In the genomic region with DNA sequence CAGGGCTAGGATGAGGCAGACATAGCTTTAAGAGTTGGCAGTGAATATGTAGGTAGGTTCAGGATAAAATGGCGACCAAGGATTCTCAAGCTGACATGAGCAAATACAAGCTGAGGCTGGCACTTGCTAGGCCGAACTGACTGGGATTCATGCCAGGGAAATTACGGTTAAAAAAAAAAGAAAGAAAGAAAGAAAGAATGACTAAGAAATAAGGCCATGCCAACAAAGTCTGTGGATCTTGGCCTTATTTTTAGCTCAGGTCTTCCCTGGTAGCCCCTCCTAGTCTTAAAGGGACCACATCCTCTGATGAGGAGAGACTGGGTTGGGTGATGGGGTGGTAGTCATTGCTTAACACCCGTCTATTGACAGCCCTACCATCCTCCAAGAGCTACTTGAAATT, we compare ENCODE assay signal across 20 cellular contexts.
DNase-seq lines count a peak whose midpoint lies in the region; ATAC-seq, FAIRE-seq and TF ChIP-seq lines count a peak whose summit lies in the region.
"Had no signal": no experiment of that assay in that cellular context is flagged by ENCODE, and none has a peak within 500 bp of the region (broad histone marks: within the 10 kb centered on the region; RNA-seq: fewer than 3 reads in every experiment).

No MANE protein-coding gene starts in this region.

- H3K27me3 ChIP-seq in A673 (replicated peaks; ENCODE audit: insufficient read depth, low read depth, low read length, poor library complexity) = no peaks in the 10 kb centered on the region
- no peaks in the 10 kb centered on the region for H3K27me3 ChIP-seq in upper lobe of right lung
- H3K27me3 ChIP-seq: transverse colon had no signal

- H3K4me1 ChIP-seq in A673 (ENCODE audit: insufficient read depth, low read length, poor library complexity, severe bottlenecking) (no peaks in the 10 kb centered on the region), upper lobe of right lung (no peaks in the 10 kb centered on the region)
- H3K4me1 ChIP-seq: transverse colon had no signal

- CTCF ChIA-PET in A673 (lab: Charles Lee) = no interaction called here
- CTCF ChIA-PET in activated CD4-positive, alpha-beta memory T cell treated with anti-CD3 and anti-CD28 coated beads, Interleukin-2, amount 10 ng/mL, durations not matched to agents 7 days and 5 days (lab: Charles Lee) = no interaction called here

- H3K9me3 ChIP-seq in A673 (ENCODE audit: low read depth, low read length, poor library complexity, severe bottlenecking) = no peaks in the 10 kb centered on the region
- no peaks in the 10 kb centered on the region for H3K9me3 ChIP-seq in upper lobe of right lung
- H3K9me3 ChIP-seq: transverse colon had no signal

- BruUV-seq in A673 (replicated peaks; lab: Mats Ljungman, UMichigan) = no TSS peak

- TF ChIP-seq CTCF in A673 (conservative IDR thresholded peaks at IDR 0.05; ENCODE audit: low read depth, low read length) (no peak), epithelial cell of esophagus (IDR thresholded peaks at IDR 0.05; ENCODE audit: insufficient read depth, low read depth, low read length, missing control alignments) (no peak), upper lobe of right lung (IDR thresholded peaks at IDR 0.05) (no peak), progenitor cell of endocrine pancreas (IDR thresholded peaks at IDR 0.05; ENCODE audit: unreplicated experiment) (no peak)

- intact Hi-C loops in A673 (cut with micrococcal nuclease; ENCODE audit: unreplicated experiment) = no loop called here
- intact Hi-C loops in upper lobe of right lung (cut with DNase I) = no loop called here

- no peak for ATAC-seq in upper lobe of right lung
- ATAC-seq: GM12878 had no signal

- H3K9me3 Mint-ChIP-seq in activated CD4-positive, alpha-beta memory T cell treated with anti-CD3 and anti-CD28 coated beads, Interleukin-2, amount 10 ng/mL, durations not matched to agents 7 days and 5 days = no peaks in the 10 kb centered on the region
- peaks cover 30% of the 10 kb centered on the region for H3K9me3 Mint-ChIP-seq in progenitor cell of endocrine pancreas (ENCODE audit: low read depth)
- H3K9me3 Mint-ChIP-seq: activated T-helper 2 cell treated with anti-CD3 and anti-CD28 coated beads, Interferon-gamma antibody, Interleukin-2, Interleukin-4, amounts not matched to agents 10 μg/mL and 5 μg/mL and 100 μg/mL, durations not matched to agents 14 hours and 24 hours and 36 hours; dendritic cell treated with granulocyte-macrophage colony-stimulating factor and Interleukin-4, amounts not matched to agents 40 ng/mL and 50 ng/mL, for 4 days had no signal

- H3K36me3 Mint-ChIP-seq in activated CD4-positive, alpha-beta memory T cell treated with anti-CD3 and anti-CD28 coated beads, Interleukin-2, amount 10 ng/mL, durations not matched to agents 7 days and 5 days (ENCODE audit: low read depth) = no peaks in the 10 kb centered on the region
- no peaks in the 10 kb centered on the region for H3K36me3 Mint-ChIP-seq in progenitor cell of endocrine pancreas (ENCODE audit: insufficient read depth)
- H3K36me3 Mint-ChIP-seq: immature natural killer cell had no signal

- peak; percentile 85 for FAIRE-seq in RCC 7860 (lab: Jason Lieb, UNC)
- FAIRE-seq: GM12878 had no signal

- no peak overlapping the region for H3K4me3 Mint-ChIP-seq in activated CD4-positive, alpha-beta memory T cell treated with anti-CD3 and anti-CD28 coated beads, Interleukin-2, amount 10 ng/mL, durations not matched to agents 7 days and 5 days
- H3K4me3 Mint-ChIP-seq in progenitor cell of endocrine pancreas (ENCODE audit: low read depth) = no peak overlapping the region
- H3K4me3 Mint-ChIP-seq: dendritic cell treated with granulocyte-macrophage colony-stimulating factor and Interleukin-4, amounts not matched to agents 40 ng/mL and 50 ng/mL, for 4 days; immature natural killer cell had no signal

- H3K4me3 ChIP-seq in A673 (ENCODE audit: low read depth, low read length, poor library complexity, severe bottlenecking) (no peak overlapping the region), epithelial cell of esophagus (ENCODE audit: low read length) (no peak overlapping the region), upper lobe of right lung (no peak overlapping the region)
- H3K4me3 ChIP-seq: GM12878, transverse colon had no signal

- H3K27ac ChIP-seq in A673 (ENCODE audit: low read depth, low read length, poor library complexity, severe bottlenecking) = no peak overlapping the region
- H3K27ac ChIP-seq in upper lobe of right lung = no peak overlapping the region
- H3K27ac ChIP-seq: transverse colon, WERI-Rb-1 had no signal

- H3K4me1 Mint-ChIP-seq in activated CD4-positive, alpha-beta memory T cell treated with anti-CD3 and anti-CD28 coated beads, Interleukin-2, amount 10 ng/mL, durations not matched to agents 7 days and 5 days = no peaks in the 10 kb centered on the region
- H3K4me1 Mint-ChIP-seq in progenitor cell of endocrine pancreas (ENCODE audit: low read depth) = peaks cover 5% of the 10 kb centered on the region
- H3K4me1 Mint-ChIP-seq: immature natural killer cell had no signal

- H3K36me3 ChIP-seq in A673 (ENCODE audit: insufficient read depth, low read length, poor library complexity, severe bottlenecking) (no peaks in the 10 kb centered on the region), upper lobe of right lung (no peaks in the 10 kb centered on the region)
- H3K36me3 ChIP-seq: transverse colon, WERI-Rb-1 had no signal

- POLR2A ChIA-PET in A673 (lab: Charles Lee; ENCODE audit: low non-redundant PET) = interaction anchor here (0.6 kb wide), 1 partner anchor 1273 kb away, joined by 3 read pairs; no protein-coding TSS in a partner anchor
- POLR2A ChIA-PET in activated CD4-positive, alpha-beta memory T cell treated with anti-CD3 and anti-CD28 coated beads, Interleukin-2, amount 10 ng/mL, durations not matched to agents 7 days and 5 days (lab: Charles Lee) = no interaction called here

- DNase-seq in A673 (ENCODE audit: low spot score) = peak; percentile 59
- DNase-seq in RCC 7860 (ENCODE audit: low spot score) = peak; percentile 15
- peak; percentile 63 for DNase-seq in epithelial cell of esophagus (ENCODE audit: low read depth)
- peak; percentile 33 for DNase-seq in kidney glomerular epithelial cell (lab: John Stamatoyannopoulos, UW)
- DNase-seq in upper lobe of right lung = no peak
- no peak for DNase-seq in activated CD4-positive, alpha-beta memory T cell treated with anti-CD3 and anti-CD28 coated beads, Interleukin-2, amount 10 ng/mL, durations not matched to agents 7 days and 5 days
- no peak for DNase-seq in dedifferentiated amniotic fluid mesenchymal stem cell (ENCODE audit: extremely low spot score)
- no peak for DNase-seq in progenitor cell of endocrine pancreas (ENCODE audit: low spot score, unreplicated experiment)
- DNase-seq: amygdala, HCEC 1CT, immature natural killer cell, MM.1S, NCI-H2081, NCI-H748 treated with DMSO at 0.1 percent for 48 hours, RPMI8226, transverse colon, WERI-Rb-1 had no signal

- no peak overlapping the region for H3K27ac Mint-ChIP-seq in activated CD4-positive, alpha-beta memory T cell treated with anti-CD3 and anti-CD28 coated beads, Interleukin-2, amount 10 ng/mL, durations not matched to agents 7 days and 5 days
- H3K27ac Mint-ChIP-seq in progenitor cell of endocrine pancreas = no peak overlapping the region
- H3K27ac Mint-ChIP-seq: activated T-helper 2 cell treated with anti-CD3 and anti-CD28 coated beads, Interferon-gamma antibody, Interleukin-2, Interleukin-4, amounts not matched to agents 10 μg/mL and 5 μg/mL and 100 μg/mL, durations not matched to agents 14 hours and 24 hours and 36 hours; dendritic cell treated with granulocyte-macrophage colony-stimulating factor and Interleukin-4, amounts not matched to agents 40 ng/mL and 50 ng/mL, for 4 days; immature natural killer cell had no signal

- no peaks in the 10 kb centered on the region for H3K27me3 Mint-ChIP-seq in activated CD4-positive, alpha-beta memory T cell treated with anti-CD3 and anti-CD28 coated beads, Interleukin-2, amount 10 ng/mL, durations not matched to agents 7 days and 5 days
- no peaks in the 10 kb centered on the region for H3K27me3 Mint-ChIP-seq in progenitor cell of endocrine pancreas
- H3K27me3 Mint-ChIP-seq: dendritic cell treated with granulocyte-macrophage colony-stimulating factor and Interleukin-4, amounts not matched to agents 40 ng/mL and 50 ng/mL, for 4 days had no signal

Comparison
In these comparisons a context has a peak if more than half of its experiments do, and no peak if none do; other contexts are left out.
1. DNase-seq: peak in A673 (single experiment), RCC 7860 (single experiment), epithelial cell of esophagus (single experiment) and kidney glomerular epithelial cell (single experiment); none in upper lobe of right lung (single experiment), activated CD4-positive, alpha-beta memory T cell treated with anti-CD3 and anti-CD28 coated beads, Interleukin-2, amount 10 ng/mL, durations not matched to agents 7 days and 5 days (single experiment), dedifferentiated amniotic fluid mesenchymal stem cell (single experiment) and progenitor cell of endocrine pancreas (single experiment).